Comparison of ENCODE assay signal across 15 cellular contexts in the genomic region with DNA sequence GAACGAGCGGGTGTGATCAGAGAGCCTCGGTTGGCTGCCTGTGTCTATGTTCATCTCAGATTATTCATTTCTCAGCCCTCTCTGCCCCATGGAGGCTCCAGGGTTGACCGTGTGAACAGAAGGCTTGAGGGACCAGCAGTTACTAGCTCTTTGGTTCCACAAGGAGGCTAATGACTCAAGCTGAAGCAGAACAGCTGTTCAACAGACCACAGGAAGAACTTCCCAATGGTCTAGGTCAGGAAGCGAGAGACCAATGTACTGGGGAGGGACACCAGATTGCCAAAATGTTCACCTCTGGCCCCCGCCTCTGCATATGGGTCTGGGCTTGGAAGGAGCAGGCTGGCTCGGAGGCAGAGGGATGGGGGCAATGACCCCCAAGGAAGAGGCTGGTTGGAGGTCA. TPM values are rescaled to one million over a fixed set of nuclear protein-coding genes. Genes with fewer than 3 reads are reported as not detected.
DNase-seq lines count a peak whose midpoint lies in the region; ATAC-seq and TF ChIP-seq lines count a peak whose summit lies in the region.
"Had no signal": no experiment of that assay in that cellular context is flagged by ENCODE, and none has a peak within 500 bp of the region (broad histone marks: within the 10 kb centered on the region; RNA-seq: fewer than 3 reads in every experiment).

No MANE protein-coding gene starts in this region.

- no peaks in the 10 kb centered on the region for H3K27me3 ChIP-seq in spleen (replicated peaks in 1 of 7)
- H3K27me3 ChIP-seq in lower lobe of right lung (ENCODE audit: low read depth): no peaks in the 10 kb centered on the region
- H3K27me3 ChIP-seq: MG63 had no signal

- H3K27me3 Mint-ChIP-seq in activated T-cell treated with anti-CD3 and anti-CD28 coated beads, Interleukin-2, amount 50 U/mL, for 24 hours: no peaks in the 10 kb centered on the region
- no peaks in the 10 kb centered on the region for H3K27me3 Mint-ChIP-seq in activated T-cell treated with anti-CD3 and anti-CD28 coated beads, Interleukin-2, amount 50 U/mL, for 72 hours (ENCODE audit: low read depth)

- H3K27ac ChIP-seq in RWPE1: peak overlapping the region; percentile 4; the same call in 1 of the 2 replicates
- peak overlapping the region in 6 of 8 donors; percentile 16 to 62 (median 48) for H3K27ac ChIP-seq in spleen
- no peak overlapping the region for H3K27ac ChIP-seq in lower lobe of right lung
- H3K27ac ChIP-seq: 22Rv1 had no signal

- no peak for TF ChIP-seq POLR2A in spleen (IDR thresholded peaks at IDR 0.05)
- no peak for TF ChIP-seq POLR2A in GM18505 (IDR thresholded peaks at IDR 0.05; ENCODE audit: borderline replicate concordance, extremely low read depth, insufficient read depth, insufficient read length)

- no peak overlapping the region for H3K4me3 Mint-ChIP-seq in activated T-cell treated with anti-CD3 and anti-CD28 coated beads, Interleukin-2, amount 50 U/mL, for 24 hours
- H3K4me3 Mint-ChIP-seq in activated T-cell treated with anti-CD3 and anti-CD28 coated beads, Interleukin-2, amount 50 U/mL, for 72 hours: no peak overlapping the region
- H3K4me3 Mint-ChIP-seq: HFFc6 had no signal

- no peak for DNase-seq in activated T-cell treated with anti-CD3 and anti-CD28 coated beads, Interleukin-2, amount 50 U/mL, for 24 hours
- DNase-seq in activated T-cell treated with anti-CD3 and anti-CD28 coated beads, Interleukin-2, amount 50 U/mL, for 72 hours: no peak
- no peak for DNase-seq in RWPE1 (ENCODE audit: low spot score)
- peak; percentile 40 for DNase-seq in fibroblast of mammary gland (ENCODE audit: low read depth)
- no peak for DNase-seq in spleen
- DNase-seq in lower lobe of right lung: no peak
- DNase-seq in NCI-H345 treated with DMSO at 0.1 percent for 48 hours (lab: John Stamatoyannopoulos, UW; ENCODE audit: unreplicated experiment): no peak
- DNase-seq: DND-41, HFFc6, MG63, NCI-H1092, NCI-H2081 treated with DMSO at 0.1 percent for 48 hours, NCI-H524 had no signal

- no peak overlapping the region for H3K4me3 ChIP-seq in fibroblast of mammary gland (ENCODE audit: control insufficient read depth, low read depth, low read length)
- H3K4me3 ChIP-seq in spleen: no peak overlapping the region
- no peak overlapping the region for H3K4me3 ChIP-seq in lower lobe of right lung
- H3K4me3 ChIP-seq: MG63 had no signal

- H3K36me3 Mint-ChIP-seq in activated T-cell treated with anti-CD3 and anti-CD28 coated beads, Interleukin-2, amount 50 U/mL, for 24 hours (ENCODE audit: low read depth): peaks cover 90% of the 10 kb centered on the region
- peaks cover 5 to 6% of the 10 kb centered on the region in 2 donors for H3K36me3 Mint-ChIP-seq in activated T-cell treated with anti-CD3 and anti-CD28 coated beads, Interleukin-2, amount 50 U/mL, for 72 hours (ENCODE audit: insufficient read depth in 2 of 2)

- ATAC-seq in activated T-cell treated with anti-CD3 and anti-CD28 coated beads, Interleukin-2, amount 50 U/mL, for 72 hours (replicated peaks in 1 of 2): no peak
- ATAC-seq in lower lobe of right lung (no peak), GM18505 (IDR thresholded peaks at IDR 0.05; ENCODE audit: unreplicated experiment) (no peak)

- H3K36me3 ChIP-seq in spleen: peaks cover 0 to 100% (median 96%) of the 10 kb centered on the region in 6 donors
- H3K36me3 ChIP-seq in lower lobe of right lung: peaks cover 100% of the 10 kb centered on the region

- TF ChIP-seq CTCF in RWPE1 (conservative IDR thresholded peaks at IDR 0.05; ENCODE audit: low read depth) (no peak), fibroblast of mammary gland (conservative IDR thresholded peaks at IDR 0.05; ENCODE audit: control insufficient read depth, insufficient read depth, low read depth, low read length) (no peak), spleen (IDR thresholded peaks at IDR 0.05 in 8 of 11, conservative IDR thresholded peaks at IDR 0.05 in 3 of 11) (no peak), lower lobe of right lung (IDR thresholded peaks at IDR 0.05) (no peak)

- POLR2A ChIA-PET in RWPE1 (lab: Yijun Ruan, JAX; ENCODE audit: low non-redundant PET): no interaction called here

- peak overlapping the region; percentile 20 for H3K27ac Mint-ChIP-seq in activated T-cell treated with anti-CD3 and anti-CD28 coated beads, Interleukin-2, amount 50 U/mL, for 24 hours
- no peak overlapping the region for H3K27ac Mint-ChIP-seq in activated T-cell treated with anti-CD3 and anti-CD28 coated beads, Interleukin-2, amount 50 U/mL, for 72 hours
- H3K27ac Mint-ChIP-seq: HFFc6 had no signal

- H3K9me3 Mint-ChIP-seq in activated T-cell treated with anti-CD3 and anti-CD28 coated beads, Interleukin-2, amount 50 U/mL, for 24 hours: no peaks in the 10 kb centered on the region
- no peaks in the 10 kb centered on the region for H3K9me3 Mint-ChIP-seq in activated T-cell treated with anti-CD3 and anti-CD28 coated beads, Interleukin-2, amount 50 U/mL, for 72 hours
- H3K9me3 Mint-ChIP-seq: HFFc6 had no signal

- no peaks in the 10 kb centered on the region for H3K9me3 ChIP-seq in spleen
- no peaks in the 10 kb centered on the region for H3K9me3 ChIP-seq in lower lobe of right lung
- H3K9me3 ChIP-seq: MG63 had no signal

- H3K4me1 Mint-ChIP-seq in activated T-cell treated with anti-CD3 and anti-CD28 coated beads, Interleukin-2, amount 50 U/mL, for 24 hours (ENCODE audit: low read depth): peaks cover 30% of the 10 kb centered on the region
- peaks cover 26% of the 10 kb centered on the region for H3K4me1 Mint-ChIP-seq in activated T-cell treated with anti-CD3 and anti-CD28 coated beads, Interleukin-2, amount 50 U/mL, for 72 hours (ENCODE audit: low read depth)

- intact Hi-C loops in spleen (cut with DNase I; ENCODE audit: low total_unique reads) (no loop called here), lower lobe of right lung (cut with DNase I) (no loop called here)

- CTCF ChIA-PET in RWPE1 (lab: Yijun Ruan, JAX): interaction anchor here (0.6 kb wide), 1 partner anchor 217 kb away, joined by 4 read pairs; no protein-coding TSS in a partner anchor

- 75 to 93% (median 83%) methylated on average over 7 of the region's 7 CpGs for WGBS in spleen, 5 donors

- H3K4me1 ChIP-seq in spleen (peaks cover 0 to 64% (median 33%) of the 10 kb centered on the region in 6 donors), lower lobe of right lung (peaks cover 27% of the 10 kb centered on the region)

RNA-seq across cellular contexts. Expression of a gene that starts 14.7 kb away (rescaled TPM):
- 1 to 10 TPM in 1 of 2 donors, under 1 TPM in 1; 0.77 to 1.7 TPM for total RNA-seq in activated T-cell treated with anti-CD3 and anti-CD28 coated beads, Interleukin-2, amount 50 U/mL, for 72 hours
- total RNA-seq in spleen (100 to 1,000 TPM; 244 to 584 (median 346) TPM), lower lobe of right lung (19.5 TPM)
- polyA plus RNA-seq in spleen: 100 to 1,000 TPM in 1 of 3 donors, 10 to 100 TPM in 2; 58.2 to 158 (median 72.8) TPM

Comparison
In these comparisons a context has a peak if more than half of its experiments do, and no peak if none do; other contexts are left out.
1. RNA of a gene that starts 14.7 kb away (total RNA-seq): 244 to 584 TPM in spleen; 19.5 TPM in lower lobe of right lung (single experiment) and 0.77 to 1.7 TPM in activated T-cell treated with anti-CD3 and anti-CD28 coated beads, Interleukin-2, amount 50 U/mL, for 72 hours; every median in the first group is over 10 times any median in the second.